In the genomic region with DNA sequence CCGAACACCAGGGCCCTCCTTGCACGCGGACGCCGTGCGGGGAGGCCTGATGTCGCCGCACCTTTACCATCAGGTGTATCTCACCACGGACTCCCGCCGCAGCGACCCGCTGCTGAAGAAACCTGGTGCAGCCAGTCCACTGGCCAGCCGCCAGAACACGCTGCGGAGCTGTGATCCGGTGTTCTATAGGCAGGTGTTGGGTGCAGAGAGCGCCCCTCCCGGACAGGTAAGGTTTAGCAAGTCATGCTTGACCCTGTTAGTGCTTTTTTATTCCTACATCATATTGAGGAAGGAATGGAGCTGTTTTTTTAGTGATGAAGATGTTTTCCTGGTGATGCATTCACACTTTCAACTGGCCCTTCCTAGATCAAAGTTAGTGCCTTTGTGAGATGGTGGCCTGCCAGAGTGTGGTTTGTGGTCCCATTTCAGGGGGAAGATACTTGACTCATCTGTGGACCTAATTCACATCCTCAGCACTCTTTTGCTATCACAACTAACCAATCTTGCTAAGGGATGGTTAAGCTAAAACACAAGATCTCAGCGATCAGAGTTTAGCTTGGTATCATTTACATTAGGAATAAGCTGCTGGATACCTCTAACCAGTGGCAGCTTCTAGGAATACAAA, we compare ENCODE assay signal across 9 cellular contexts.
DNase-seq lines count a peak whose midpoint lies in the region; ATAC-seq and TF ChIP-seq lines count a peak whose summit lies in the region.
"Had no signal": no experiment of that assay in that cellular context is flagged by ENCODE, and none has a peak within 500 bp of the region (broad histone marks: within the 10 kb centered on the region; RNA-seq: fewer than 3 reads in every experiment).

No MANE protein-coding gene starts in this region.

- DNase-seq in GM10266 (ENCODE audit: extremely low spot score), result no peak
- peak in 1 of 2 donors; percentile 27 for DNase-seq in foreskin fibroblast
- no peak for DNase-seq in GF-D8 (lab: John Stamatoyannopoulos, UW)
- no peak for DNase-seq in SIG-M5 treated with dmso at 0.1 percent for 504 hours (lab: John Stamatoyannopoulos, UW; ENCODE audit: unreplicated experiment)
- DNase-seq: NCI-H1092 treated with DMSO at 0.1 percent for 48 hours had no signal

- no peak overlapping the region for H2AFZ ChIP-seq in OCI-LY1 (ENCODE audit: low read length)

- H3K4me2 ChIP-seq in OCI-LY1 (ENCODE audit: low read length), result peak overlapping the region; percentile 83; the same call in 1 of the 2 replicates

- H3K4me3 ChIP-seq in OCI-LY1 (ENCODE audit: low read depth, low read length, poor library complexity, severe bottlenecking), result no peak overlapping the region
- peak overlapping the region; percentile 78 to 99 for H3K4me3 ChIP-seq in foreskin fibroblast (ENCODE audit: low read depth in 1 of 2, low read length in 2 of 2)
- H3K4me3 ChIP-seq in rectal smooth muscle tissue (ENCODE audit: low read length), result peak overlapping the region; percentile 97

- H3K27me3 ChIP-seq in OCI-LY1 (ENCODE audit: insufficient read depth, low read length) (peaks cover 9% of the 10 kb centered on the region; the same call in 1 of the 2 replicates), rectal smooth muscle tissue (ENCODE audit: control insufficient read depth, insufficient read depth, low read length) (no peaks in the 10 kb centered on the region)

- no peaks in the 10 kb centered on the region for H3K79me2 ChIP-seq in OCI-LY1 (ENCODE audit: insufficient read depth, low read length)

- peaks cover 31% of the 10 kb centered on the region for H3K4me1 ChIP-seq in OCI-LY1 (ENCODE audit: insufficient read depth, low read length, severe bottlenecking)
- peaks cover 26% of the 10 kb centered on the region for H3K4me1 ChIP-seq in rectal smooth muscle tissue (ENCODE audit: control insufficient read depth, insufficient read depth, low read length)

- H3K27ac ChIP-seq in OCI-LY1 (ENCODE audit: low read depth, low read length, poor library complexity, severe bottlenecking) (no peak overlapping the region), rectal smooth muscle tissue (ENCODE audit: low read depth, low read length) (no peak overlapping the region)

- no peak overlapping the region for H3K9ac ChIP-seq in OCI-LY1 (ENCODE audit: low read length)
- H3K9ac ChIP-seq in rectal smooth muscle tissue (ENCODE audit: low read length), result peak overlapping the region; percentile 4

- ATAC-seq in HG03025 (IDR thresholded peaks at IDR 0.05; ENCODE audit: low FRiP score, unreplicated experiment) (no peak), GM18502 (IDR thresholded peaks at IDR 0.05; ENCODE audit: poor library complexity, unreplicated experiment) (no peak)

- TF ChIP-seq CTCF in GM10266 (IDR thresholded peaks at IDR 0.05; ENCODE audit: control insufficient read depth, insufficient read depth, low read depth, missing control alignments) (peak; percentile 16), OCI-LY1 (IDR thresholded peaks at IDR 0.05; ENCODE audit: low read length) (peak; percentile 73), foreskin fibroblast (IDR thresholded peaks at IDR 0.05; ENCODE audit: low read depth, low read length) (peak; percentile 37)

- H3F3A ChIP-seq in OCI-LY1 (ENCODE audit: insufficient read depth, low read length), result no peaks in the 10 kb centered on the region

- H4K20me1 ChIP-seq in OCI-LY1 (ENCODE audit: insufficient read depth, low read length), result no peaks in the 10 kb centered on the region

- H3K36me3 ChIP-seq in OCI-LY1 (ENCODE audit: insufficient read depth, low read length), result no peaks in the 10 kb centered on the region
- no peaks in the 10 kb centered on the region for H3K36me3 ChIP-seq in rectal smooth muscle tissue (ENCODE audit: control insufficient read depth, insufficient read depth, low read length)

- H3K9me3 ChIP-seq in OCI-LY1 (ENCODE audit: low read length), result no peaks in the 10 kb centered on the region

- H3K9me2 ChIP-seq in OCI-LY1 (ENCODE audit: low read depth, low read length), result no peaks in the 10 kb centered on the region

Comparison
In these comparisons a context has a peak if more than half of its experiments do, and no peak if none do; other contexts are left out.
1. CTCF ChIP-seq: peak in every context shown above with its lines; median percentile 73 in OCI-LY1; 37 in foreskin fibroblast; 16 in GM10266.